In the genomic region with DNA sequence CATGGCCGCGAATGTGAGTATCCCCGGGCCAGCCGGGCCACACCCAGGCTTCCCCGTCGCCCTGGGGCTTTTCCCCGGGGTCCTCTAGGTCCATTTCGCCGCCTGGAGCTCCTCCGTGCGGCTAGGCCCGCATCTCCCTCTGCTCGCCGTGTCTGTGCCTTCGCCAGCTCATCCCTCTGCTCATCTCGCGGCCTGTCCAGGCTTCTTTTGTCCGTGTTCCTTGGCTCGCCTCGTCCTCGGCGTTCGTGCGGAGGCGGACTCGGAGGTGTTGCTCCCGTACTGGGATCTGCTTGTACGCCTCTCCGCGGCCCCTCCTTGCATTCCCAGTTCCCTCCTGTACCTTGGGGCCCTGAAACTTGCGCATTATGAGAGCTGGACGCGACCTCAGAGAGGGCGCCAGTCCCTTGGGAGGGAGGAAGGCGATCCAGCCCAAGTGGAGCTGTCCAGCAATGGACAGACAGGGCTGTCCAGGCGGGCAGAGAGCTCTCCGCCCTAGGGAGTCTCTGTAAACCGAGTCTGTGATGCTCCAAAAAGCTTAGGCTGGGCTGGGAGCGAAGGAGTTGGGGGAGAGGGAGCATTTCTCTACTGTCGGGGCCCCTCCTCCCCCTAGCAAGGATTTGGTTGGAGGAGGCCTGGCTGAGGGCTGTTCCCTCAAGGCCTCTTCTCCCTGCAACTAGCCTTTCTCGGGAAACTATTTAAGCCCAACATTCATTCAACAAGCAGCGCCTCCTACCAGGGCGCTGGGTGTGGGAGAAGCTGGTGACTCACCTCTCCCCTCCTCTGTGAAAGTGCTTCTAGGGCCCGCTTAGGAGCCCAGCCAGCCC, we compare ENCODE assay signal across 8 cellular contexts.
DNase-seq lines count a peak whose midpoint lies in the region; TF ChIP-seq lines count a peak whose summit lies in the region.

No MANE protein-coding gene starts in this region.

- TF ChIP-seq CTCF in VCaP (conservative IDR thresholded peaks at IDR 0.05) = 0 out of 2 replicates have a peak, but pooled peaks have one; percentile 8

- DNase-seq in GDM1 (lab: John Stamatoyannopoulos, UW) (peak; percentile 14), GOT3 (lab: John Stamatoyannopoulos, UW) (peak; percentile 41), Kasumi-1 (lab: John Stamatoyannopoulos, UW) (peak; percentile 67 to 75), kidney tubule cell (ENCODE audit: low spot score) (peak; percentile 94), NCI-H2081 treated with DMSO at 0.1 percent for 48 hours (lab: John Stamatoyannopoulos, UW) (no peak)
- DNase-seq in central memory CD4-positive, alpha-beta T cell = peak; percentile 30
- DNase-seq in stimulated activated CD4-positive, alpha-beta T cell treated with anti-CD3 and anti-CD28 coated beads, Interleukin-15, amount 100 ng/mL, for 1 hour (ENCODE audit: low read depth in 1 of 2, low spot score in 1 of 2) = peak; percentile 31 to 42

- H3K27ac ChIP-seq in VCaP = peak overlapping the region; percentile 97
